ENCODE assay signal across 9 cellular contexts in genomic region chr5:163916376-163916775, GRCh38.
DNase-seq lines count a peak whose midpoint lies in the region; ATAC-seq, FAIRE-seq and TF ChIP-seq lines count a peak whose summit lies in the region.
"Had no signal": no experiment of that assay in that cellular context is flagged by ENCODE, and none has a peak within 500 bp of the region (broad histone marks: within the 10 kb centered on the region; RNA-seq: fewer than 3 reads in every experiment).

No MANE protein-coding gene starts in this region.

- DNase-seq in NAMALWA (ENCODE audit: low spot score) (peak; percentile 93), D721Med (ENCODE audit: insufficient read length, low spot score) (no peak), iPS-NIHi7 (ENCODE audit: extremely low spot score) (no peak), ACHN (no peak), hepatic stellate cell (ENCODE audit: low spot score) (no peak)

- TF ChIP-seq CTCF in D721Med (IDR thresholded peaks at IDR 0.05; ENCODE audit: insufficient read depth, missing control alignments) = no peak

- no peaks in the 10 kb centered on the region for H3K27me3 ChIP-seq in layer of hippocampus (ENCODE audit: control insufficient read depth, insufficient read depth, low read length)

- H3K27ac ChIP-seq in layer of hippocampus (ENCODE audit: low read depth, low read length) = peak overlapping the region; percentile 25

- FAIRE-seq in D721Med (lab: Jason Lieb, UNC) = no peak

- in situ Hi-C loops in ACHN (cut with HindIII; ENCODE audit: low pct_ligation_motif_present, low pct_unique_long_range_greater_than_20kb, low sequenced_read_pairs) = no loop called here

- peak; percentile 69 for ATAC-seq in GM18868 (IDR thresholded peaks at IDR 0.05; ENCODE audit: unreplicated experiment)
- peak; percentile 89 for ATAC-seq in HG02623 (IDR thresholded peaks at IDR 0.05; ENCODE audit: unreplicated experiment)
- ATAC-seq: Panc1 had no signal
